34 cellular contexts compared by ENCODE assay signal in the genomic region with DNA sequence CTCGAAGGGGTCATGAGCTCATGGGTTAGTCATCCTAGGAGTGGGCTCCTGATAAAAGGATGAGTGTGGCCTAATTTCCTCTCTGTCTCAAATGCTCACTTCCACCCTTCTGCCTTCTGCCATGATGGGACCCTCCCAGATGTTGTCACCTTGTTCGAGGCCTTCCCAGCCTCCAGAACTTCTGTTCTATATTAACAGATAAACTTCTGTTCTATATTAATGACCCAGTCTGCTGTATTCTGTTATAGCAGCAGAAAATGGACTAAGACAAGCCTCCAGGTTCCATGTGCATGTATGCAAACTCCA.
"Had no signal": no experiment of that assay in that cellular context is flagged by ENCODE, and none has a peak within 500 bp of the region (broad histone marks: within the 10 kb centered on the region; RNA-seq: fewer than 3 reads in every experiment).

No MANE protein-coding gene starts in this region.

- DNase-seq: activated B cell treated with CpG ODN at 0.5 μM for 24 hours; activated CD4-positive, alpha-beta memory T cell treated with anti-CD3 and anti-CD28 coated beads, Interleukin-2, amount 10 ng/mL, durations not matched to agents 7 days and 5 days; activated CD4-positive, alpha-beta T cell treated with anti-CD3 and anti-CD28 coated beads for 48 hours; activated CD4-positive, alpha-beta T cell treated with anti-CD3 and anti-CD28 coated beads, Interleukin-2, amount 10 ng/mL, durations not matched to agents 7 days and 5 days; activated CD4-positive, alpha-beta T cell treated with anti-CD3 and anti-CD28 coated beads, Interleukin-2, amount 50 U/mL, for 48 hours; activated CD4-positive, CD25-positive, alpha-beta regulatory T cell treated with anti-CD3 and anti-CD28 coated beads, Interleukin-2, amount 50 U/mL, for 72 hours; activated CD8-positive, alpha-beta memory T cell treated with anti-CD3 and anti-CD28 coated beads for 24 hours; activated CD8-positive, alpha-beta memory T cell treated with anti-CD3 and anti-CD28 coated beads, Interleukin-2, amount 10 ng/mL, durations not matched to agents 7 days and 5 days; activated CD8-positive, alpha-beta memory T cell treated with anti-CD3 and anti-CD28 coated beads, Interleukin-2, amount 50 U/mL, for 48 hours; activated CD8-positive, alpha-beta T cell treated with anti-CD3 and anti-CD28 coated beads, Interleukin-2, amount 10 ng/mL, durations not matched to agents 7 days and 5 days; activated effector memory CD4-positive, alpha-beta T cell treated with Interleukin-2 at 50 U/mL for 16 hours; activated gamma-delta T cell; activated naive CD4-positive, alpha-beta T cell treated with anti-CD3 and anti-CD28 coated beads, Interleukin-2, amount 10 ng/mL, durations not matched to agents 7 days and 5 days; activated naive CD4-positive, alpha-beta T cell treated with Interleukin-2 at 50 U/mL for 16 hours; activated naive CD8-positive, alpha-beta T cell treated with anti-CD3 and anti-CD28 coated beads, Interleukin-2, amount 10 ng/mL, durations not matched to agents 7 days and 5 days; activated naive CD8-positive, alpha-beta T cell treated with anti-CD3 and anti-CD28 coated beads, Interleukin-2, amount 50 U/mL, for 24 hours; activated T-cell treated with anti-CD3 and anti-CD28 coated beads, Interleukin-2, amount 50 U/mL, for 24 hours; activated T-cell treated with anti-CD3 and anti-CD28 coated beads, Interleukin-2, amount 50 U/mL, for 48 hours; amygdala; anterior cingulate cortex; body of pancreas; brain microvascular endothelial cell; central memory CD4-positive, alpha-beta T cell; T-helper 1 cell; T-helper 9 cell had no signal

- H3K27ac ChIP-seq: ascending aorta, body of pancreas, brain microvascular endothelial cell, breast epithelium, VCaP had no signal

- H3K9me3 ChIP-seq: ascending aorta, body of pancreas, breast epithelium had no signal

- H3K27me3 ChIP-seq: ascending aorta, body of pancreas, brain microvascular endothelial cell had no signal

- H3K4me3 Mint-ChIP-seq: activated B cell treated with CpG ODN at 0.5 μM for 24 hours; activated CD4-positive, alpha-beta memory T cell treated with anti-CD3 and anti-CD28 coated beads, Interleukin-2, amount 10 ng/mL, durations not matched to agents 7 days and 5 days; activated CD4-positive, alpha-beta T cell treated with anti-CD3 and anti-CD28 coated beads, Interleukin-2, amount 10 ng/mL, durations not matched to agents 7 days and 5 days; activated CD8-positive, alpha-beta memory T cell treated with anti-CD3 and anti-CD28 coated beads, Interleukin-2, amount 10 ng/mL, durations not matched to agents 7 days and 5 days; activated CD8-positive, alpha-beta T cell treated with anti-CD3 and anti-CD28 coated beads, Interleukin-2, amount 10 ng/mL, durations not matched to agents 7 days and 5 days; activated naive CD4-positive, alpha-beta T cell treated with anti-CD3 and anti-CD28 coated beads, Interleukin-2, amount 10 ng/mL, durations not matched to agents 7 days and 5 days; activated naive CD4-positive, alpha-beta T cell treated with anti-CD3 and anti-CD28 coated beads, Interleukin-2, amount 50 U/mL, for 24 hours; activated naive CD8-positive, alpha-beta T cell; activated naive CD8-positive, alpha-beta T cell treated with anti-CD3 and anti-CD28 coated beads, Interleukin-2, amount 10 ng/mL, durations not matched to agents 7 days and 5 days; activated naive CD8-positive, alpha-beta T cell treated with anti-CD3 and anti-CD28 coated beads, Interleukin-2, amount 50 U/mL, for 24 hours; activated T-cell treated with anti-CD3 and anti-CD28 coated beads, Interleukin-2, amount 50 U/mL, for 24 hours; T-helper 1 cell treated with Interleukin-12 subunit alpha and Interleukin-12 subunit beta and Interleukin-4 antibody, amounts not matched to agents 30 μg/mL and 1 μg/mL, for 36 hours; T-helper 2 cell treated with Interferon-gamma antibody and Interleukin-4, amounts not matched to agents 5 μg/mL and 100 μg/mL, for 36 hours had no signal

- H3K36me3 Mint-ChIP-seq: activated CD8-positive, alpha-beta memory T cell treated with anti-CD3 and anti-CD28 coated beads, Interleukin-2, amount 10 ng/mL, durations not matched to agents 7 days and 5 days; activated naive CD4-positive, alpha-beta T cell treated with anti-CD3 and anti-CD28 coated beads, Interleukin-2, amount 10 ng/mL, durations not matched to agents 7 days and 5 days; activated naive CD4-positive, alpha-beta T cell treated with anti-CD3 and anti-CD28 coated beads, Interleukin-2, amount 50 U/mL, for 24 hours; activated naive CD8-positive, alpha-beta T cell; activated naive CD8-positive, alpha-beta T cell treated with anti-CD3 and anti-CD28 coated beads, Interleukin-2, amount 10 ng/mL, durations not matched to agents 7 days and 5 days had no signal

- H3K4me3 ChIP-seq: ascending aorta, body of pancreas, breast epithelium had no signal

- H3K9me3 Mint-ChIP-seq: activated B cell treated with CpG ODN at 0.5 μM for 24 hours; activated CD4-positive, alpha-beta T cell treated with anti-CD3 and anti-CD28 coated beads, Interleukin-2, amount 10 ng/mL, durations not matched to agents 7 days and 5 days; activated naive CD4-positive, alpha-beta T cell treated with anti-CD3 and anti-CD28 coated beads, Interleukin-2, amount 50 U/mL, for 24 hours; activated naive CD8-positive, alpha-beta T cell treated with anti-CD3 and anti-CD28 coated beads, Interleukin-2, amount 10 ng/mL, durations not matched to agents 7 days and 5 days; activated naive CD8-positive, alpha-beta T cell treated with anti-CD3 and anti-CD28 coated beads, Interleukin-2, amount 50 U/mL, for 24 hours; activated T-cell treated with anti-CD3 and anti-CD28 coated beads, Interleukin-2, amount 50 U/mL, for 24 hours; activated T-helper 2 cell treated with anti-CD3 and anti-CD28 coated beads, Interferon-gamma antibody, Interleukin-2, Interleukin-4, amounts not matched to agents 10 μg/mL and 5 μg/mL and 100 μg/mL, durations not matched to agents 14 hours and 24 hours and 36 hours; T-helper 1 cell treated with Interleukin-12 subunit alpha and Interleukin-12 subunit beta and Interleukin-4 antibody, amounts not matched to agents 30 μg/mL and 1 μg/mL, for 36 hours; T-helper 2 cell treated with Interferon-gamma antibody and Interleukin-4, amounts not matched to agents 5 μg/mL and 100 μg/mL, for 36 hours had no signal

- FAIRE-seq: TTC549 had no signal

- H3K36me3 ChIP-seq: ascending aorta, brain microvascular endothelial cell, breast epithelium had no signal

- ATAC-seq: activated CD8-positive, alpha-beta memory T cell treated with anti-CD3 and anti-CD28 coated beads, Interleukin-2, amount 10 ng/mL, durations not matched to agents 7 days and 5 days; activated CD8-positive, alpha-beta T cell treated with anti-CD3 and anti-CD28 coated beads, Interleukin-2, amount 10 ng/mL, durations not matched to agents 7 days and 5 days; activated naive CD8-positive, alpha-beta T cell treated with anti-CD3 and anti-CD28 coated beads, Interleukin-2, amount 50 U/mL, for 24 hours; body of pancreas had no signal

- H3K27ac Mint-ChIP-seq: activated B cell treated with CpG ODN at 0.5 μM for 24 hours; activated CD4-positive, alpha-beta memory T cell treated with anti-CD3 and anti-CD28 coated beads, Interleukin-2, amount 10 ng/mL, durations not matched to agents 7 days and 5 days; activated CD4-positive, alpha-beta T cell treated with anti-CD3 and anti-CD28 coated beads, Interleukin-2, amount 10 ng/mL, durations not matched to agents 7 days and 5 days; activated CD8-positive, alpha-beta memory T cell treated with anti-CD3 and anti-CD28 coated beads, Interleukin-2, amount 10 ng/mL, durations not matched to agents 7 days and 5 days; activated CD8-positive, alpha-beta T cell treated with anti-CD3 and anti-CD28 coated beads, Interleukin-2, amount 10 ng/mL, durations not matched to agents 7 days and 5 days; activated naive CD4-positive, alpha-beta T cell treated with anti-CD3 and anti-CD28 coated beads, Interleukin-2, amount 10 ng/mL, durations not matched to agents 7 days and 5 days; activated naive CD4-positive, alpha-beta T cell treated with anti-CD3 and anti-CD28 coated beads, Interleukin-2, amount 50 U/mL, for 24 hours; activated naive CD8-positive, alpha-beta T cell; activated naive CD8-positive, alpha-beta T cell treated with anti-CD3 and anti-CD28 coated beads, Interleukin-2, amount 10 ng/mL, durations not matched to agents 7 days and 5 days; activated naive CD8-positive, alpha-beta T cell treated with anti-CD3 and anti-CD28 coated beads, Interleukin-2, amount 50 U/mL, for 24 hours; activated T-cell treated with anti-CD3 and anti-CD28 coated beads, Interleukin-2, amount 50 U/mL, for 24 hours; activated T-helper 2 cell treated with anti-CD3 and anti-CD28 coated beads, Interferon-gamma antibody, Interleukin-2, Interleukin-4, amounts not matched to agents 10 μg/mL and 5 μg/mL and 100 μg/mL, durations not matched to agents 14 hours and 24 hours and 36 hours; T-helper 1 cell treated with Interleukin-12 subunit alpha and Interleukin-12 subunit beta and Interleukin-4 antibody, amounts not matched to agents 30 μg/mL and 1 μg/mL, for 36 hours; T-helper 2 cell treated with Interferon-gamma antibody and Interleukin-4, amounts not matched to agents 5 μg/mL and 100 μg/mL, for 36 hours had no signal

- H3K4me1 ChIP-seq: ascending aorta, body of pancreas, breast epithelium had no signal

- H3K4me1 Mint-ChIP-seq: activated B cell treated with CpG ODN at 0.5 μM for 24 hours; activated CD4-positive, alpha-beta memory T cell treated with anti-CD3 and anti-CD28 coated beads, Interleukin-2, amount 10 ng/mL, durations not matched to agents 7 days and 5 days; activated CD4-positive, alpha-beta T cell treated with anti-CD3 and anti-CD28 coated beads, Interleukin-2, amount 10 ng/mL, durations not matched to agents 7 days and 5 days; activated CD8-positive, alpha-beta memory T cell treated with anti-CD3 and anti-CD28 coated beads, Interleukin-2, amount 10 ng/mL, durations not matched to agents 7 days and 5 days; activated naive CD4-positive, alpha-beta T cell treated with anti-CD3 and anti-CD28 coated beads, Interleukin-2, amount 10 ng/mL, durations not matched to agents 7 days and 5 days; activated naive CD4-positive, alpha-beta T cell treated with anti-CD3 and anti-CD28 coated beads, Interleukin-2, amount 50 U/mL, for 24 hours; activated naive CD8-positive, alpha-beta T cell treated with anti-CD3 and anti-CD28 coated beads, Interleukin-2, amount 10 ng/mL, durations not matched to agents 7 days and 5 days; activated naive CD8-positive, alpha-beta T cell treated with anti-CD3 and anti-CD28 coated beads, Interleukin-2, amount 50 U/mL, for 24 hours had no signal

- H3K27me3 Mint-ChIP-seq: activated B cell treated with CpG ODN at 0.5 μM for 24 hours; activated CD4-positive, alpha-beta memory T cell treated with anti-CD3 and anti-CD28 coated beads, Interleukin-2, amount 10 ng/mL, durations not matched to agents 7 days and 5 days; activated CD4-positive, alpha-beta T cell treated with anti-CD3 and anti-CD28 coated beads, Interleukin-2, amount 10 ng/mL, durations not matched to agents 7 days and 5 days; activated CD8-positive, alpha-beta memory T cell treated with anti-CD3 and anti-CD28 coated beads, Interleukin-2, amount 10 ng/mL, durations not matched to agents 7 days and 5 days; activated naive CD4-positive, alpha-beta T cell treated with anti-CD3 and anti-CD28 coated beads, Interleukin-2, amount 10 ng/mL, durations not matched to agents 7 days and 5 days; activated naive CD4-positive, alpha-beta T cell treated with anti-CD3 and anti-CD28 coated beads, Interleukin-2, amount 50 U/mL, for 24 hours; activated naive CD8-positive, alpha-beta T cell; activated naive CD8-positive, alpha-beta T cell treated with anti-CD3 and anti-CD28 coated beads, Interleukin-2, amount 10 ng/mL, durations not matched to agents 7 days and 5 days; activated T-cell treated with anti-CD3 and anti-CD28 coated beads, Interleukin-2, amount 50 U/mL, for 24 hours had no signal
